19 cellular contexts compared by ENCODE assay signal in genomic region chr1:108663074-108663473, GRCh38. TPM values are rescaled to one million over a fixed set of nuclear protein-coding genes. Genes with fewer than 3 reads are reported as not detected.
DNase-seq lines count a peak whose midpoint lies in the region; TF ChIP-seq lines count a peak whose summit lies in the region.
"Had no signal": no experiment of that assay in that cellular context is flagged by ENCODE, and none has a peak within 500 bp of the region (broad histone marks: within the 10 kb centered on the region; RNA-seq: fewer than 3 reads in every experiment).

No MANE protein-coding gene starts in this region.

- no peaks in the 10 kb centered on the region for H3K27me3 Mint-ChIP-seq in T-helper 2 cell treated with Interferon-gamma antibody and Interleukin-4, amounts not matched to agents 5 μg/mL and 100 μg/mL, for 36 hours (ENCODE audit: low read depth)
- H3K27me3 Mint-ChIP-seq in activated CD4-positive, alpha-beta memory T cell treated with anti-CD3 and anti-CD28 coated beads for 36 hours: no peaks in the 10 kb centered on the region

- POLR2A ChIA-PET in activated CD4-positive, alpha-beta memory T cell treated with anti-CD3 and anti-CD28 coated beads for 36 hours (lab: Charles Lee): interaction anchor here (3.4 to 4.1 kb wide), 3 partner anchors 16 to 29 kb away, joined by 34 to 79 read pairs (median 35); partner anchors contain the start of gene PRPF38B
- POLR2A ChIA-PET in RWPE1 (lab: Yijun Ruan, JAX; ENCODE audit: low non-redundant PET): no interaction called here

- H3K36me3 Mint-ChIP-seq in T-helper 2 cell treated with Interferon-gamma antibody and Interleukin-4, amounts not matched to agents 5 μg/mL and 100 μg/mL, for 36 hours (ENCODE audit: low read depth): peaks cover 3% of the 10 kb centered on the region
- no peaks in the 10 kb centered on the region for H3K36me3 Mint-ChIP-seq in activated CD4-positive, alpha-beta memory T cell treated with anti-CD3 and anti-CD28 coated beads for 36 hours

- no peak for DNase-seq in T-helper 2 cell treated with Interferon-gamma antibody and Interleukin-4, amounts not matched to agents 5 μg/mL and 100 μg/mL, for 36 hours (ENCODE audit: low spot score)
- DNase-seq in T-helper 2 cell: no peak
- peak; percentile 78 for DNase-seq in DMS 273 (lab: John Stamatoyannopoulos, UW; ENCODE audit: unreplicated experiment)
- DNase-seq in activated CD4-positive, alpha-beta memory T cell treated with anti-CD3 and anti-CD28 coated beads for 36 hours: no peak
- DNase-seq in fibroblast of pulmonary artery (ENCODE audit: low read depth): peak; percentile 15
- no peak for DNase-seq in NCI-H1436 (lab: John Stamatoyannopoulos, UW)
- no peak for DNase-seq in DMS79 treated with DMSO at 0.1 percent for 48 hours (lab: John Stamatoyannopoulos, UW)
- DNase-seq in RWPE1 (ENCODE audit: low spot score): no peak
- DNase-seq: activated naive CD4-positive, alpha-beta T cell treated with anti-CD3 and anti-CD28 coated beads for 36 hours; brain microvascular endothelial cell; dermis blood vessel endothelial cell; lower lobe of right lung; NCI-H748 treated with DMSO at 0.1 percent for 48 hours; stimulated activated naive CD4-positive, alpha-beta T cell treated with Interleukin-2 at 50 U/mL for 16 hours had no signal

- H3K9me3 Mint-ChIP-seq in T-helper 2 cell treated with Interferon-gamma antibody and Interleukin-4, amounts not matched to agents 5 μg/mL and 100 μg/mL, for 36 hours: no peaks in the 10 kb centered on the region
- no peaks in the 10 kb centered on the region for H3K9me3 Mint-ChIP-seq in activated CD4-positive, alpha-beta memory T cell treated with anti-CD3 and anti-CD28 coated beads for 36 hours
- H3K9me3 Mint-ChIP-seq: activated naive CD4-positive, alpha-beta T cell treated with anti-CD3 and anti-CD28 coated beads for 36 hours had no signal

- H3K4me3 ChIP-seq in fibroblast of pulmonary artery (replicated peaks; ENCODE audit: low read depth, low read length): no peak overlapping the region
- H3K4me3 ChIP-seq: lower lobe of right lung had no signal

- H3K27ac Mint-ChIP-seq in T-helper 2 cell treated with Interferon-gamma antibody and Interleukin-4, amounts not matched to agents 5 μg/mL and 100 μg/mL, for 36 hours: peak overlapping the region; percentile 26
- H3K27ac Mint-ChIP-seq in activated CD4-positive, alpha-beta memory T cell treated with anti-CD3 and anti-CD28 coated beads for 36 hours: peak overlapping the region; percentile 4
- H3K27ac Mint-ChIP-seq: progenitor cell of endocrine pancreas had no signal

- H3K4me3 Mint-ChIP-seq in T-helper 2 cell treated with Interferon-gamma antibody and Interleukin-4, amounts not matched to agents 5 μg/mL and 100 μg/mL, for 36 hours: no peak overlapping the region
- no peak overlapping the region for H3K4me3 Mint-ChIP-seq in activated CD4-positive, alpha-beta memory T cell treated with anti-CD3 and anti-CD28 coated beads for 36 hours

- intact Hi-C loops in activated CD4-positive, alpha-beta memory T cell treated with anti-CD3 and anti-CD28 coated beads for 36 hours (cut with micrococcal nuclease): no loop called here

- CTCF ChIA-PET in activated CD4-positive, alpha-beta memory T cell treated with anti-CD3 and anti-CD28 coated beads for 36 hours (lab: Charles Lee): interaction anchor here (1.5 to 2.2 kb wide), 2 partner anchors 15 to 29 kb away, joined by 5 to 6 read pairs; partner anchors contain the start of gene PRPF38B
- CTCF ChIA-PET in RWPE1 (lab: Yijun Ruan, JAX): interaction anchor here (0.5 to 0.7 kb wide), 2 partner anchors 144 to 539 kb away, joined by 3 to 5 read pairs; no protein-coding TSS in a partner anchor

- no peak for TF ChIP-seq CTCF in fibroblast of pulmonary artery (IDR thresholded peaks at IDR 0.05; ENCODE audit: low read length, missing control alignments)
- no peak for TF ChIP-seq CTCF in RWPE1 (conservative IDR thresholded peaks at IDR 0.05; ENCODE audit: low read depth)

- peaks cover 30% of the 10 kb centered on the region for H3K4me1 Mint-ChIP-seq in T-helper 2 cell treated with Interferon-gamma antibody and Interleukin-4, amounts not matched to agents 5 μg/mL and 100 μg/mL, for 36 hours (ENCODE audit: low read depth)
- peaks cover 31% of the 10 kb centered on the region for H3K4me1 Mint-ChIP-seq in activated CD4-positive, alpha-beta memory T cell treated with anti-CD3 and anti-CD28 coated beads for 36 hours (ENCODE audit: low read depth)

- H3K27ac ChIP-seq in RWPE1: no peak overlapping the region
- H3K27ac ChIP-seq: brain microvascular endothelial cell, C4-2B, lower lobe of right lung, VCaP had no signal

RNA-seq across cellular contexts. Expression of gene HENMT1, which starts 2.2 kb away (rescaled TPM):
- total RNA-seq in activated CD4-positive, alpha-beta memory T cell treated with anti-CD3 and anti-CD28 coated beads for 36 hours: 10 to 100 TPM; 25.6 to 25.8 TPM
- total RNA-seq: A172 had no signal

RNA-seq across cellular contexts. Expression of gene PRPF38B, which starts 29.0 kb away (rescaled TPM):
- 10 to 100 TPM; 57.0 to 63.5 TPM for total RNA-seq in activated CD4-positive, alpha-beta memory T cell treated with anti-CD3 and anti-CD28 coated beads for 36 hours

RNA-seq across cellular contexts. Expression of gene FNDC7, which starts 49.6 kb away (rescaled TPM):
- not detected for total RNA-seq in activated CD4-positive, alpha-beta memory T cell treated with anti-CD3 and anti-CD28 coated beads for 36 hours
- total RNA-seq: A172, dermis blood vessel endothelial cell, lower lobe of right lung, progenitor cell of endocrine pancreas, urinary bladder had no signal

Comparison
In these comparisons a context has a peak if more than half of its experiments do, and no peak if none do; other contexts are left out.
1. DNase-seq: peak in DMS 273 (single experiment) and fibroblast of pulmonary artery (single experiment); none in T-helper 2 cell treated with Interferon-gamma antibody and Interleukin-4, amounts not matched to agents 5 μg/mL and 100 μg/mL, for 36 hours (single experiment), T-helper 2 cell (0 of 5), activated CD4-positive, alpha-beta memory T cell treated with anti-CD3 and anti-CD28 coated beads for 36 hours (single experiment), NCI-H1436 (single experiment), DMS79 treated with DMSO at 0.1 percent for 48 hours (single experiment) and RWPE1 (single experiment).